ENCODE assay signal across 25 cellular contexts in genomic region chr3:70977712-70978111, GRCh38.
"Had no signal": no experiment of that assay in that cellular context is flagged by ENCODE, and none has a peak within 500 bp of the region (broad histone marks: within the 10 kb centered on the region; RNA-seq: fewer than 3 reads in every experiment).

No MANE protein-coding gene starts in this region.

- H3K4me1 ChIP-seq: SJCRH30 had no signal

- H3K4me3 Mint-ChIP-seq: activated CD8-positive, alpha-beta T cell treated with anti-CD3 and anti-CD28 coated beads, Interleukin-2, amount 10 ng/mL, durations not matched to agents 7 days and 5 days; brain; effector memory CD8-positive, alpha-beta T cell; nephron progenitor cell; stimulated activated memory B cell treated with anti-CD40 and anti-IgM and Interleukin-4, amounts not matched to agents 10 μg/mL and 1 μg/mL and 100 μg/mL, for 72 hours; T-cell; T-helper 2 cell treated with Interferon-gamma antibody and Interleukin-4, amounts not matched to agents 5 μg/mL and 100 μg/mL, for 36 hours had no signal

- ATAC-seq: activated CD4-positive, CD25-positive, alpha-beta regulatory T cell treated with anti-CD3 and anti-CD28 coated beads, Interleukin-2, amount 50 U/mL, for 24 hours; activated CD8-positive, alpha-beta T cell treated with anti-CD3 and anti-CD28 coated beads, Interleukin-2, amount 10 ng/mL, durations not matched to agents 7 days and 5 days; effector memory CD8-positive, alpha-beta T cell; esophagus mucosa; gastrocnemius medialis; left lung; sciatic nerve; stimulated activated memory B cell treated with anti-CD40 and anti-IgM and Interleukin-4, amounts not matched to agents 10 μg/mL and 1 μg/mL and 100 μg/mL, for 72 hours; T-cell had no signal

- H3K27me3 Mint-ChIP-seq: effector memory CD8-positive, alpha-beta T cell; stimulated activated memory B cell treated with anti-CD40 and anti-IgM and Interleukin-4, amounts not matched to agents 10 μg/mL and 1 μg/mL and 100 μg/mL, for 72 hours; T-cell had no signal

- H3K27ac ChIP-seq: gastrocnemius medialis, left lung, SJCRH30, thoracic aorta, upper lobe of left lung, VCaP had no signal

- H3K9me3 Mint-ChIP-seq: effector memory CD8-positive, alpha-beta T cell; nephron progenitor cell; stimulated activated memory B cell treated with anti-CD40 and anti-IgM and Interleukin-4, amounts not matched to agents 10 μg/mL and 1 μg/mL and 100 μg/mL, for 72 hours; T-cell; T-helper 2 cell treated with Interferon-gamma antibody and Interleukin-4, amounts not matched to agents 5 μg/mL and 100 μg/mL, for 36 hours had no signal

- H3K27me3 ChIP-seq: gastrocnemius medialis, left lung, SJCRH30, upper lobe of left lung had no signal

- H3K9me3 ChIP-seq: gastrocnemius medialis, left lung, SJCRH30, thoracic aorta, upper lobe of left lung had no signal

- H3K27ac Mint-ChIP-seq: activated CD8-positive, alpha-beta T cell treated with anti-CD3 and anti-CD28 coated beads, Interleukin-2, amount 10 ng/mL, durations not matched to agents 7 days and 5 days; brain; nephron progenitor cell; stimulated activated memory B cell treated with anti-CD40 and anti-IgM and Interleukin-4, amounts not matched to agents 10 μg/mL and 1 μg/mL and 100 μg/mL, for 72 hours; T-cell; T-helper 2 cell treated with Interferon-gamma antibody and Interleukin-4, amounts not matched to agents 5 μg/mL and 100 μg/mL, for 36 hours had no signal

- DNase-seq: activated CD4-positive, alpha-beta T cell treated with anti-CD3 and anti-CD28 coated beads, Interleukin-2, amount 50 U/mL, for 1 hour; activated CD8-positive, alpha-beta T cell treated with anti-CD3 and anti-CD28 coated beads, Interleukin-2, amount 10 ng/mL, durations not matched to agents 7 days and 5 days; activated effector memory CD4-positive, alpha-beta T cell treated with anti-CD3 and anti-CD28 coated beads, Interleukin-2, amount 50 U/mL, for 16 hours; aorta; effector memory CD8-positive, alpha-beta T cell; gastrocnemius medialis; hippocampal formation; kidney glomerular epithelial cell; nephron progenitor cell; occipital lobe; SJCRH30; stimulated activated CD4-positive, alpha-beta T cell treated with anti-CD3 and anti-CD28 coated beads, Interleukin-15, amount 100 ng/mL, for 24 hours; T-cell; upper lobe of left lung had no signal

- H3K4me3 ChIP-seq: gastrocnemius medialis, left lung, lung, SJCRH30, smooth muscle cell, thoracic aorta, upper lobe of left lung had no signal
